Comparison of ENCODE assay signal across 1 cellular context in the genomic region with DNA sequence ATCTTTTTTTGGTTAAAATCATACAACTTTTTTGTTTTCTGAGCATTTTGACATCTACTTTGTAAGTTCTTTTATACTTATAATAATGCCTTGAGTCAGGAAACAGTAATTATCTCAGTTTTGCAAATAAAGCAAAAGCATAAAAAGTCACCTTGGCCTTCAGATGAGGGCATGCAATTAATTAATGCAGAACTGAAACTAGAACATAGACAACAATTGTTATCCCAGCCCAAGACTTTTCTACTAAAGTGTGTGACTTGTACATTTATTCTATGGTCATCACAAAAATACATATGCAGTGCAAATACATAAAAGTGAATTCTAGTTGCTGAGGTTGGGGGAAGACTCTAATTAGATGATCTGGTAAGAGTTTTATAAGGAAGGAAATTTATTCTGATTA.
TF ChIP-seq lines count a peak whose summit lies in the region.

No MANE protein-coding gene starts in this region.

TF ChIP-seq in GM12878, 131 proteins besides CTCF, POLR2A, EP300 and RAD21:
- no peak for TF ChIP-seq ZBTB11 (CRISPR knock-in tag; IDR thresholded peaks at IDR 0.05)
- TF ChIP-seq ATF7 (IDR thresholded peaks at IDR 0.05; ENCODE audit: low read depth) = 0 out of 2 replicates have a peak, but pooled peaks have one; percentile 13
- TF ChIP-seq MTA2 (IDR thresholded peaks at IDR 0.05; ENCODE audit: low read depth) = peak; percentile 73
- no peak for TF ChIP-seq HDAC2 (IDR thresholded peaks at IDR 0.05)
- TF ChIP-seq POLR2AphosphoS5 (IDR thresholded peaks at IDR 0.05; ENCODE audit: low read length) = no peak
- TF ChIP-seq SPI1 (IDR thresholded peaks at IDR 0.05; ENCODE audit: borderline replicate concordance, insufficient read depth, low read depth, low read length) = peak; percentile 71; the same call in 1 of the 2 replicates
- no peak for TF ChIP-seq NRF1 (conservative IDR thresholded peaks at IDR 0.05; ENCODE audit: low read depth, low read length)
- no peak for TF ChIP-seq SMAD5 (IDR thresholded peaks at IDR 0.05; ENCODE audit: low read depth)
